ENCODE assay signal across 1 cellular context in genomic region chr17:48505788-48506187, GRCh38.
TF ChIP-seq lines count a peak whose summit lies in the region.

No MANE protein-coding gene starts in this region.

TF ChIP-seq in GM12878, 131 proteins besides CTCF, POLR2A, EP300 and RAD21 (continued from another document and continues in another):
- TF ChIP-seq PBX3 (IDR thresholded peaks at IDR 0.05; ENCODE audit: insufficient replicate concordance, low read depth, low read length) (no peak), DPF2 (IDR thresholded peaks at IDR 0.05) (no peak), CHD1 (IDR thresholded peaks at IDR 0.05; ENCODE audit: low read depth, low read length) (no peak), SRF (IDR thresholded peaks at IDR 0.05; ENCODE audit: low read depth in 2 of 2, low read length in 2 of 2) (no peak), NFYA (IDR thresholded peaks at IDR 0.05; ENCODE audit: borderline replicate concordance, low read depth, low read length) (no peak), NR2C2 (IDR thresholded peaks at IDR 0.05; ENCODE audit: borderline replicate concordance, control insufficient read depth, insufficient read length, low read depth) (no peak), ZNF622 (IDR thresholded peaks at IDR 0.05) (no peak), MEF2B (IDR thresholded peaks at IDR 0.05; ENCODE audit: partially characterized antibody, poor library complexity, severe bottlenecking) (no peak), MEF2A (IDR thresholded peaks at IDR 0.05; ENCODE audit: insufficient read depth, low read depth, low read length) (no peak), RUNX3 (IDR thresholded peaks at IDR 0.05; ENCODE audit: low read length) (peak; percentile 81), ZNF207 (IDR thresholded peaks at IDR 0.05; ENCODE audit: borderline replicate concordance) (no peak), SMAD5 (IDR thresholded peaks at IDR 0.05; ENCODE audit: low read depth) (no peak), NFIC (IDR thresholded peaks at IDR 0.05; ENCODE audit: low read depth, low read length) (peak; percentile 37; the same call in 1 of the 2 replicates), IKZF2 (IDR thresholded peaks at IDR 0.05) (peak; percentile 73 to 79), ZNF384 (IDR thresholded peaks at IDR 0.05; ENCODE audit: borderline replicate concordance, low read depth, low read length) (peak; percentile 78), KDM1A (IDR thresholded peaks at IDR 0.05; ENCODE audit: borderline replicate concordance) (no peak), TBL1XR1 (IDR thresholded peaks at IDR 0.05; ENCODE audit: low read depth, low read length) (no peak), MLLT1 (IDR thresholded peaks at IDR 0.05) (no peak), EED (IDR thresholded peaks at IDR 0.05; ENCODE audit: low read depth) (peak; percentile 78), FOXK2 (IDR thresholded peaks at IDR 0.05) (no peak), SUZ12 (IDR thresholded peaks at IDR 0.05; ENCODE audit: unreplicated experiment) (no peak), ZSCAN29 (IDR thresholded peaks at IDR 0.05) (no peak), ZZZ3 (IDR thresholded peaks at IDR 0.05; ENCODE audit: control insufficient read depth, insufficient read length, low read depth) (no peak), FOXM1 (IDR thresholded peaks at IDR 0.05; ENCODE audit: low read depth, low read length) (no peak), RFX5 (IDR thresholded peaks at IDR 0.05; ENCODE audit: low read depth, low read length) (no peak), STAT3 (IDR thresholded peaks at IDR 0.05; ENCODE audit: low read depth, low read length) (no peak), RBBP5 (conservative IDR thresholded peaks at IDR 0.05) (no peak), SIN3A (IDR thresholded peaks at IDR 0.05; ENCODE audit: low read depth, low read length) (no peak), HDAC2 (IDR thresholded peaks at IDR 0.05) (no peak), E4F1 (IDR thresholded peaks at IDR 0.05; ENCODE audit: borderline replicate concordance, partially characterized antibody) (no peak), RCOR1 (conservative IDR thresholded peaks at IDR 0.05; ENCODE audit: low read depth, low read length) (no peak), EZH2 (IDR thresholded peaks at IDR 0.05; ENCODE audit: borderline replicate concordance, control insufficient read depth, low read depth, low read length) (no peak), PAX8 (IDR thresholded peaks at IDR 0.05) (no peak), KAT2A (conservative IDR thresholded peaks at IDR 0.05; ENCODE audit: control insufficient read depth, low read depth, low read length) (no peak), WRNIP1 (IDR thresholded peaks at IDR 0.05; ENCODE audit: borderline replicate concordance, low read depth, low read length) (no peak), HDAC6 (IDR thresholded peaks at IDR 0.05; ENCODE audit: unreplicated experiment) (no peak), SP1 (IDR thresholded peaks at IDR 0.05; ENCODE audit: low read depth, low read length) (no peak), MYB (IDR thresholded peaks at IDR 0.05; ENCODE audit: borderline replicate concordance, low read depth, low read length) (no peak), ESRRA (IDR thresholded peaks at IDR 0.05; ENCODE audit: low read length) (peak; percentile 64; the same call in 1 of the 2 replicates), SUPT20H (IDR thresholded peaks at IDR 0.05; ENCODE audit: borderline replicate concordance, control insufficient read depth, low read depth, low read length) (no peak), POU2F2 (IDR thresholded peaks at IDR 0.05; ENCODE audit: borderline replicate concordance, low read depth, low read length) (0 out of 3 replicates have a peak, but pooled peaks have one; percentile 16), MTA3 (IDR thresholded peaks at IDR 0.05; ENCODE audit: borderline replicate concordance, low read length) (no peak), NRF1 (conservative IDR thresholded peaks at IDR 0.05; ENCODE audit: low read depth, low read length) (no peak), BMI1 (IDR thresholded peaks at IDR 0.05; ENCODE audit: borderline replicate concordance) (peak; percentile 42; the same call in 1 of the 2 replicates)
- TF ChIP-seq, protein P1, sequence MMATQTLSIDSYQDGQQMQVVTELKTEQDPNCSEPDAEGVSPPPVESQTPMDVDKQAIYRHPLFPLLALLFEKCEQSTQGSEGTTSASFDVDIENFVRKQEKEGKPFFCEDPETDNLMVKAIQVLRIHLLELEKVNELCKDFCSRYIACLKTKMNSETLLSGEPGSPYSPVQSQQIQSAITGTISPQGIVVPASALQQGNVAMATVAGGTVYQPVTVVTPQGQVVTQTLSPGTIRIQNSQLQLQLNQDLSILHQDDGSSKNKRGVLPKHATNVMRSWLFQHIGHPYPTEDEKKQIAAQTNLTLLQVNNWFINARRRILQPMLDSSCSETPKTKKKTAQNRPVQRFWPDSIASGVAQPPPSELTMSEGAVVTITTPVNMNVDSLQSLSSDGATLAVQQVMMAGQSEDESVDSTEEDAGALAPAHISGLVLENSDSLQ (IDR thresholded peaks at IDR 0.05), result peak; percentile 64
- TF ChIP-seq, protein P2, sequence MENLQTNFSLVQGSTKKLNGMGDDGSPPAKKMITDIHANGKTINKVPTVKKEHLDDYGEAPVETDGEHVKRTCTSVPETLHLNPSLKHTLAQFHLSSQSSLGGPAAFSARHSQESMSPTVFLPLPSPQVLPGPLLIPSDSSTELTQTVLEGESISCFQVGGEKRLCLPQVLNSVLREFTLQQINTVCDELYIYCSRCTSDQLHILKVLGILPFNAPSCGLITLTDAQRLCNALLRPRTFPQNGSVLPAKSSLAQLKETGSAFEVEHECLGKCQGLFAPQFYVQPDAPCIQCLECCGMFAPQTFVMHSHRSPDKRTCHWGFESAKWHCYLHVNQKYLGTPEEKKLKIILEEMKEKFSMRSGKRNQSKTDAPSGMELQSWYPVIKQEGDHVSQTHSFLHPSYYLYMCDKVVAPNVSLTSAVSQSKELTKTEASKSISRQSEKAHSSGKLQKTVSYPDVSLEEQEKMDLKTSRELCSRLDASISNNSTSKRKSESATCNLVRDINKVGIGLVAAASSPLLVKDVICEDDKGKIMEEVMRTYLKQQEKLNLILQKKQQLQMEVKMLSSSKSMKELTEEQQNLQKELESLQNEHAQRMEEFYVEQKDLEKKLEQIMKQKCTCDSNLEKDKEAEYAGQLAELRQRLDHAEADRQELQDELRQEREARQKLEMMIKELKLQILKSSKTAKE (IDR thresholded peaks at IDR 0.05; ENCODE audit: low read depth, poor library complexity, severe bottlenecking), result peak; percentile 14
- TF ChIP-seq, protein P3, sequence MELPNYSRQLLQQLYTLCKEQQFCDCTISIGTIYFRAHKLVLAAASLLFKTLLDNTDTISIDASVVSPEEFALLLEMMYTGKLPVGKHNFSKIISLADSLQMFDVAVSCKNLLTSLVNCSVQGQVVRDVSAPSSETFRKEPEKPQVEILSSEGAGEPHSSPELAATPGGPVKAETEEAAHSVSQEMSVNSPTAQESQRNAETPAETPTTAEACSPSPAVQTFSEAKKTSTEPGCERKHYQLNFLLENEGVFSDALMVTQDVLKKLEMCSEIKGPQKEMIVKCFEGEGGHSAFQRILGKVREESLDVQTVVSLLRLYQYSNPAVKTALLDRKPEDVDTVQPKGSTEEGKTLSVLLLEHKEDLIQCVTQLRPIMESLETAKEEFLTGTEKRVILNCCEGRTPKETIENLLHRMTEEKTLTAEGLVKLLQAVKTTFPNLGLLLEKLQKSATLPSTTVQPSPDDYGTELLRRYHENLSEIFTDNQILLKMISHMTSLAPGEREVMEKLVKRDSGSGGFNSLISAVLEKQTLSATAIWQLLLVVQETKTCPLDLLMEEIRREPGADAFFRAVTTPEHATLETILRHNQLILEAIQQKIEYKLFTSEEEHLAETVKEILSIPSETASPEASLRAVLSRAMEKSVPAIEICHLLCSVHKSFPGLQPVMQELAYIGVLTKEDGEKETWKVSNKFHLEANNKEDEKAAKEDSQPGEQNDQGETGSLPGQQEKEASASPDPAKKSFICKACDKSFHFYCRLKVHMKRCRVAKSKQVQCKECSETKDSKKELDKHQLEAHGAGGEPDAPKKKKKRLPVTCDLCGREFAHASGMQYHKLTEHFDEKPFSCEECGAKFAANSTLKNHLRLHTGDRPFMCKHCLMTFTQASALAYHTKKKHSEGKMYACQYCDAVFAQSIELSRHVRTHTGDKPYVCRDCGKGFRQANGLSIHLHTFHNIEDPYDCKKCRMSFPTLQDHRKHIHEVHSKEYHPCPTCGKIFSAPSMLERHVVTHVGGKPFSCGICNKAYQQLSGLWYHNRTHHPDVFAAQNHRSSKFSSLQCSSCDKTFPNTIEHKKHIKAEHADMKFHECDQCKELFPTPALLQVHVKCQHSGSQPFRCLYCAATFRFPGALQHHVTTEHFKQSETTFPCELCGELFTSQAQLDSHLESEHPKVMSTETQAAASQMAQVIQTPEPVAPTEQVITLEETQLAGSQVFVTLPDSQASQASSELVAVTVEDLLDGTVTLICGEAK (IDR thresholded peaks at IDR 0.05; ENCODE audit: borderline replicate concordance), result no peak
- TF ChIP-seq, protein P4, sequence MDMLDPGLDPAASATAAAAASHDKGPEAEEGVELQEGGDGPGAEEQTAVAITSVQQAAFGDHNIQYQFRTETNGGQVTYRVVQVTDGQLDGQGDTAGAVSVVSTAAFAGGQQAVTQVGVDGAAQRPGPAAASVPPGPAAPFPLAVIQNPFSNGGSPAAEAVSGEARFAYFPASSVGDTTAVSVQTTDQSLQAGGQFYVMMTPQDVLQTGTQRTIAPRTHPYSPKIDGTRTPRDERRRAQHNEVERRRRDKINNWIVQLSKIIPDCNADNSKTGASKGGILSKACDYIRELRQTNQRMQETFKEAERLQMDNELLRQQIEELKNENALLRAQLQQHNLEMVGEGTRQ (IDR thresholded peaks at IDR 0.05; ENCODE audit: borderline replicate concordance, low read depth, low read length), result no peak
- TF ChIP-seq, protein P5, sequence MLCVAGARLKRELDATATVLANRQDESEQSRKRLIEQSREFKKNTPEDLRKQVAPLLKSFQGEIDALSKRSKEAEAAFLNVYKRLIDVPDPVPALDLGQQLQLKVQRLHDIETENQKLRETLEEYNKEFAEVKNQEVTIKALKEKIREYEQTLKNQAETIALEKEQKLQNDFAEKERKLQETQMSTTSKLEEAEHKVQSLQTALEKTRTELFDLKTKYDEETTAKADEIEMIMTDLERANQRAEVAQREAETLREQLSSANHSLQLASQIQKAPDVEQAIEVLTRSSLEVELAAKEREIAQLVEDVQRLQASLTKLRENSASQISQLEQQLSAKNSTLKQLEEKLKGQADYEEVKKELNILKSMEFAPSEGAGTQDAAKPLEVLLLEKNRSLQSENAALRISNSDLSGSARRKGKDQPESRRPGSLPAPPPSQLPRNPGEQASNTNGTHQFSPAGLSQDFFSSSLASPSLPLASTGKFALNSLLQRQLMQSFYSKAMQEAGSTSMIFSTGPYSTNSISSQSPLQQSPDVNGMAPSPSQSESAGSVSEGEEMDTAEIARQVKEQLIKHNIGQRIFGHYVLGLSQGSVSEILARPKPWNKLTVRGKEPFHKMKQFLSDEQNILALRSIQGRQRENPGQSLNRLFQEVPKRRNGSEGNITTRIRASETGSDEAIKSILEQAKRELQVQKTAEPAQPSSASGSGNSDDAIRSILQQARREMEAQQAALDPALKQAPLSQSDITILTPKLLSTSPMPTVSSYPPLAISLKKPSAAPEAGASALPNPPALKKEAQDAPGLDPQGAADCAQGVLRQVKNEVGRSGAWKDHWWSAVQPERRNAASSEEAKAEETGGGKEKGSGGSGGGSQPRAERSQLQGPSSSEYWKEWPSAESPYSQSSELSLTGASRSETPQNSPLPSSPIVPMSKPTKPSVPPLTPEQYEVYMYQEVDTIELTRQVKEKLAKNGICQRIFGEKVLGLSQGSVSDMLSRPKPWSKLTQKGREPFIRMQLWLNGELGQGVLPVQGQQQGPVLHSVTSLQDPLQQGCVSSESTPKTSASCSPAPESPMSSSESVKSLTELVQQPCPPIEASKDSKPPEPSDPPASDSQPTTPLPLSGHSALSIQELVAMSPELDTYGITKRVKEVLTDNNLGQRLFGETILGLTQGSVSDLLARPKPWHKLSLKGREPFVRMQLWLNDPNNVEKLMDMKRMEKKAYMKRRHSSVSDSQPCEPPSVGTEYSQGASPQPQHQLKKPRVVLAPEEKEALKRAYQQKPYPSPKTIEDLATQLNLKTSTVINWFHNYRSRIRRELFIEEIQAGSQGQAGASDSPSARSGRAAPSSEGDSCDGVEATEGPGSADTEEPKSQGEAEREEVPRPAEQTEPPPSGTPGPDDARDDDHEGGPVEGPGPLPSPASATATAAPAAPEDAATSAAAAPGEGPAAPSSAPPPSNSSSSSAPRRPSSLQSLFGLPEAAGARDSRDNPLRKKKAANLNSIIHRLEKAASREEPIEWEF (IDR thresholded peaks at IDR 0.05; ENCODE audit: insufficient replicate concordance, low read depth, low read length), result no peak
